ENCODE assay signal across 1 cellular context in the genomic region with DNA sequence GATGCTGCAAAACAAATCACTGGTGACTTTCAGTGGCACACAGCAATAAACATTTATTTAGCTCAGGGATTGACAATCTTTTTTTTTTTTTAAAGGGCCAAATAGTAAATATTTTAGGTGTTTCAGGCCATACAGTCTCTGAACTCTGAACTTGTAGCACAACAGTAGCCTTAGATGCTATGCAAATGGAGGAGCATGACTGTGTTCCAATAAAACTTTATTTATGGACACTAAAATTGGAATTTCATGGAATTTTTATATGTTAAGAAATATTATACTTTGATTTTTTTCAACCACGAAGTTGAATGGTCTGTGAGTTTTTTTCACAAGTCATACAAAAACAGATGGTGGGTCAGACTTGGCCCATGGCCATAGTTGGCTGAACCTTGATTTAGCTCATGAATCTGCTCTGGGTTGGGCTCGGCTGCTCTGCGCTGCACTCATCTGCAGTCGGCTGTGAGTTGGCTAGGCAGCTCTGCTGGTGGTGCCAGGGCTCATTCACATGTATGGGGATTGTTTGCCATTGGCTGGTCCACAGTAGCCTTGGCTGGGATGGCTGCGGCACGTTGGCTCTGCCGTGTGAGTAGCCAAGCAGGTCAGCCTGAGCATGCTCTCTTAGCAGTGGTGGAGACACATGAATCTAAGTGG.
TF ChIP-seq lines count a peak whose summit lies in the region.

No MANE protein-coding gene starts in this region.

TF ChIP-seq in HEK293T, 16 proteins besides CTCF, POLR2A, EP300 and RAD21 (continued from another document):
- TF ChIP-seq, protein P1, sequence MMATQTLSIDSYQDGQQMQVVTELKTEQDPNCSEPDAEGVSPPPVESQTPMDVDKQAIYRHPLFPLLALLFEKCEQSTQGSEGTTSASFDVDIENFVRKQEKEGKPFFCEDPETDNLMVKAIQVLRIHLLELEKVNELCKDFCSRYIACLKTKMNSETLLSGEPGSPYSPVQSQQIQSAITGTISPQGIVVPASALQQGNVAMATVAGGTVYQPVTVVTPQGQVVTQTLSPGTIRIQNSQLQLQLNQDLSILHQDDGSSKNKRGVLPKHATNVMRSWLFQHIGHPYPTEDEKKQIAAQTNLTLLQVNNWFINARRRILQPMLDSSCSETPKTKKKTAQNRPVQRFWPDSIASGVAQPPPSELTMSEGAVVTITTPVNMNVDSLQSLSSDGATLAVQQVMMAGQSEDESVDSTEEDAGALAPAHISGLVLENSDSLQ (IDR thresholded peaks at IDR 0.05) = no peak
- TF ChIP-seq CTBP1 (IDR thresholded peaks at IDR 0.05; ENCODE audit: borderline replicate concordance) (no peak), HDGF (IDR thresholded peaks at IDR 0.05; ENCODE audit: borderline replicate concordance) (no peak), SUZ12 (IDR thresholded peaks at IDR 0.05) (no peak), ZNF384 (IDR thresholded peaks at IDR 0.05) (no peak)
